25 cellular contexts compared by ENCODE assay signal in genomic region chr3:90221900-90222299, GRCh38.
"Had no signal": no experiment of that assay in that cellular context is flagged by ENCODE, and none has a peak within 500 bp of the region (broad histone marks: within the 10 kb centered on the region; RNA-seq: fewer than 3 reads in every experiment).

No MANE protein-coding gene starts in this region.

- H3K4me1 Mint-ChIP-seq: nephron; neural progenitor cell; stimulated activated effector memory CD8-positive, alpha-beta T cell treated with anti-CD3 and anti-CD28 coated beads, Interleukin-12 subunit alpha, Interleukin-12 subunit beta, amount 100 ng/mL, for 72 hours had no signal

- H3K27ac Mint-ChIP-seq: naive thymus-derived CD8-positive, alpha-beta T cell; nephron; neural progenitor cell; progenitor cell of endocrine pancreas; stimulated activated effector memory CD8-positive, alpha-beta T cell treated with anti-CD3 and anti-CD28 coated beads, Interleukin-12 subunit alpha, Interleukin-12 subunit beta, amount 100 ng/mL, for 72 hours; stimulated activated naive CD8-positive, alpha-beta T cell treated with anti-CD3 and anti-CD28 coated beads, Interleukin-15, Interleukin-2, amounts not matched to agents 100 ng/mL and 50 ng/mL, for 24 hours; type B pancreatic cell had no signal

- H3K4me3 Mint-ChIP-seq: naive thymus-derived CD8-positive, alpha-beta T cell; nephron; neural progenitor cell; stimulated activated effector memory CD8-positive, alpha-beta T cell treated with anti-CD3 and anti-CD28 coated beads, Interleukin-12 subunit alpha, Interleukin-12 subunit beta, amount 100 ng/mL, for 72 hours; stimulated activated naive CD8-positive, alpha-beta T cell treated with anti-CD3 and anti-CD28 coated beads, Interleukin-15, Interleukin-2, amounts not matched to agents 100 ng/mL and 50 ng/mL, for 24 hours; type B pancreatic cell had no signal

- H3K4me2 ChIP-seq: neural progenitor cell had no signal

- H3K9me3 ChIP-seq: neutrophil, uterus had no signal

- DNase-seq: islet precursor cell; left ventricle myocardium inferior; mesenchymal stem cell; naive thymus-derived CD8-positive, alpha-beta T cell; occipital lobe; retina; right cardiac atrium; stimulated activated CD4-positive, alpha-beta T cell treated with anti-CD3 and anti-CD28 coated beads, Interleukin-12 subunit alpha, Interleukin-12 subunit beta, amount 100 ng/mL, for 4 hours; stimulated activated CD4-positive, alpha-beta T cell treated with anti-CD3 and anti-CD28 coated beads, Interleukin-15, amount 100 ng/mL, for 24 hours; stimulated activated CD4-positive, alpha-beta T cell treated with anti-CD3 and anti-CD28 coated beads, Interleukin-2, amount 100 ng/mL, for 24 hours; stimulated activated CD4-positive, alpha-beta T cell treated with anti-CD3 and anti-CD28 coated beads, Interleukin-4, amount 100 ng/mL, for 1 hour; stimulated activated naive CD4-positive, alpha-beta T cell; uterus had no signal

- H3K36me3 Mint-ChIP-seq: neural progenitor cell; stimulated activated effector memory CD8-positive, alpha-beta T cell treated with anti-CD3 and anti-CD28 coated beads, Interleukin-12 subunit alpha, Interleukin-12 subunit beta, amount 100 ng/mL, for 72 hours; type B pancreatic cell had no signal

- H3K36me3 ChIP-seq: left ventricle myocardium inferior, neural progenitor cell, neutrophil, tibial nerve, uterus had no signal

- H3K4me3 ChIP-seq: left ventricle myocardium inferior, lung, neural progenitor cell, skin epidermis, tibial nerve, uterus had no signal

- H3K27me3 Mint-ChIP-seq: naive thymus-derived CD8-positive, alpha-beta T cell; progenitor cell of endocrine pancreas; stimulated activated naive CD8-positive, alpha-beta T cell treated with anti-CD3 and anti-CD28 coated beads, Interleukin-15, Interleukin-2, amounts not matched to agents 100 ng/mL and 50 ng/mL, for 24 hours; type B pancreatic cell had no signal

- H3K4me1 ChIP-seq: left ventricle myocardium inferior, neural progenitor cell, parathyroid adenoma, tibial nerve, uterus had no signal

- H3K79me2 ChIP-seq: parathyroid adenoma had no signal

- H2AFZ ChIP-seq: neural progenitor cell, parathyroid adenoma had no signal

- H3K27ac ChIP-seq: left ventricle myocardium inferior, neural progenitor cell, neutrophil, parathyroid adenoma, skin epidermis, tibial nerve, uterus had no signal

- ATAC-seq: naive thymus-derived CD8-positive, alpha-beta T cell; right cardiac atrium; sciatic nerve; stimulated activated effector memory CD8-positive, alpha-beta T cell treated with anti-CD3 and anti-CD28 coated beads, Interleukin-12 subunit alpha, Interleukin-12 subunit beta, amount 100 ng/mL, for 72 hours had no signal

- H3K27me3 ChIP-seq: neural progenitor cell, neutrophil, tibial nerve, uterus had no signal

- H3K9ac ChIP-seq: neural progenitor cell, parathyroid adenoma had no signal
